In the genomic region with DNA sequence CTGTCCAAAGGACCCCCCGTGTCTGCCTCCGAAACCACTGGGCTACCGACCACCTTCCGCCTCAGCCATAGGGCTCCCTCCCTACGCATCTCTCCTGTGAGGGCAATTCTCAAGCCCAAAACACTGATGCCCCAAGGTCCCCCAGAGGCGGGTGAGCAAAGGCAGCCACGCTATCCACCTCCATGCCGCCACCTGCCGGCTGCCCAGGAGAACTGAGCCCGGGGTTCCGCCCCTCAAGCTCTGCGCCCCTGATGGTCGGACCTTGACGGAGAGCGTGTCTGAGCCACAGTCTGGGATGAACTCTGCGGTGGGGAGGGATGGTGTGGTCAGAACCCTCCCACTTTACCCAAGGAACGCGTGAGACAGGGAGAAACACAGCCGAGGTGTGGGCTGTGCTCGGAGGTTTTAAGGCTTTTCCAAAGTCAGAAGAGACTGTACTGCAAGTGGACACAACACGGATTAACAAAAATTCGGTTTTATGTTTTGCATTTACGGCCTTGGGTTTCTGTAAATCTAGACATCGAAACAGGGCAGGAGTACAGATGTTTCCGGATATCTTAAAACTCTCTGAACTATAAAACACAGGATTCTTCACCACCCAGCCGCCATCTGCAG, we compare ENCODE assay signal across 9 cellular contexts.
DNase-seq lines count a peak whose midpoint lies in the region; TF ChIP-seq lines count a peak whose summit lies in the region.
"Had no signal": no experiment of that assay in that cellular context is flagged by ENCODE, and none has a peak within 500 bp of the region (broad histone marks: within the 10 kb centered on the region; RNA-seq: fewer than 3 reads in every experiment).

No MANE protein-coding gene starts in this region.

- no peak overlapping the region for H3K4me3 ChIP-seq in uterus

- no peaks in the 10 kb centered on the region for H3K36me3 ChIP-seq in uterus

- peak overlapping the region in 1 of 2 donors; percentile 25 for H3K27ac ChIP-seq in uterus

- H3K9me3 ChIP-seq in uterus = no peaks in the 10 kb centered on the region

- peak; percentile 28 to 35 for DNase-seq in stimulated activated CD4-positive, alpha-beta T cell treated with anti-CD3 and anti-CD28 coated beads, Interleukin-2, amount 100 ng/mL, for 24 hours
- no peak for DNase-seq in stimulated activated CD4-positive, alpha-beta T cell treated with anti-CD3 and anti-CD28 coated beads, Interleukin-4, amount 100 ng/mL, for 4 hours
- peak; percentile 55 to 63 for DNase-seq in activated T-cell treated with anti-CD3 and anti-CD28 coated beads, Interleukin-2, amount 50 U/mL, for 48 hours
- DNase-seq in iPS DF 4.7 (ENCODE audit: extremely low read depth, low spot score) (peak; percentile 51), uterus (peak; percentile 17 to 27), NCI-H2081 treated with DMSO at 0.1 percent for 48 hours (lab: John Stamatoyannopoulos, UW) (no peak), NOMO-1 (lab: John Stamatoyannopoulos, UW; ENCODE audit: unreplicated experiment in 2 of 2) (no peak)
- no peak for DNase-seq in activated effector memory CD4-positive, alpha-beta T cell treated with anti-CD3 and anti-CD28 coated beads, Interleukin-2, amount 50 U/mL, for 16 hours
- DNase-seq: NCI-H2171 had no signal

- TF ChIP-seq CTCF in uterus (IDR thresholded peaks at IDR 0.05) = peak; percentile 10 to 63 (median 39)

- no peak for TF ChIP-seq POLR2A in uterus (IDR thresholded peaks at IDR 0.05)

- H3K27me3 ChIP-seq in uterus = no peaks in the 10 kb centered on the region

- intact Hi-C loops in uterus (cut with DNase I; ENCODE audit: low total_unique reads) = no loop called here

- peaks cover 0 to 16% of the 10 kb centered on the region in 2 donors for H3K4me1 ChIP-seq in uterus

Comparison
In these comparisons a context has a peak if more than half of its experiments do, and no peak if none do; other contexts are left out.
1. DNase-seq: peak in stimulated activated CD4-positive, alpha-beta T cell treated with anti-CD3 and anti-CD28 coated beads, Interleukin-2, amount 100 ng/mL, for 24 hours (2 of 2), activated T-cell treated with anti-CD3 and anti-CD28 coated beads, Interleukin-2, amount 50 U/mL, for 48 hours (2 of 2), iPS DF 4.7 (single experiment) and uterus (2 of 2); none in stimulated activated CD4-positive, alpha-beta T cell treated with anti-CD3 and anti-CD28 coated beads, Interleukin-4, amount 100 ng/mL, for 4 hours (0 of 2), NCI-H2081 treated with DMSO at 0.1 percent for 48 hours (single experiment), activated effector memory CD4-positive, alpha-beta T cell treated with anti-CD3 and anti-CD28 coated beads, Interleukin-2, amount 50 U/mL, for 16 hours (single experiment) and NOMO-1 (0 of 2).